Comparison of ENCODE assay signal across 8 cellular contexts in genomic region chr20:63895202-63895885, GRCh38.
A peak's percentile ranks its signal among the peaks of the same experiment; 100 is the strongest.
DNase-seq lines count a peak whose midpoint lies in the region; ATAC-seq and TF ChIP-seq lines count a peak whose summit lies in the region.

No MANE protein-coding gene starts in this region.

- H3K4me3 ChIP-seq in brain microvascular endothelial cell (ENCODE audit: low read depth, low read length) (peak overlapping the region; percentile 64), muscle layer of colon (ENCODE audit: low read depth in 1 of 2, low read length in 2 of 2) (peak overlapping the region; percentile 70 to 77)

- in situ Hi-C loops in brain microvascular endothelial cell (cut with HindIII; ENCODE audit: low pct_ligation_motif_present, low sequenced_read_pairs), result loop anchor here (25.0 kb wide), 1 partner anchor 308 kb away; no protein-coding TSS in a partner anchor

- H3K27ac ChIP-seq in brain microvascular endothelial cell (peak overlapping the region; percentile 48), muscle layer of colon (ENCODE audit: low read depth, low read length) (peak overlapping the region; percentile 82)

- ATAC-seq in HG03280 (IDR thresholded peaks at IDR 0.05; ENCODE audit: unreplicated experiment) (peak; percentile 5), GM21515 (IDR thresholded peaks at IDR 0.05; ENCODE audit: unreplicated experiment) (no peak)

- POLR2A ChIA-PET in HEK293T (lab: Yijun Ruan, JAX), result interaction anchor here (1.0 to 1.8 kb wide), 4 partner anchors 11 to 30 kb away, joined by 3 to 10 read pairs (median 5); partner anchors contain the start of gene TPD52L2

- no peak for TF ChIP-seq CTCF in brain microvascular endothelial cell (IDR thresholded peaks at IDR 0.05; ENCODE audit: low read depth, low read length, missing control alignments)

- H3K27me3 ChIP-seq in brain microvascular endothelial cell (replicated peaks) (no peaks in the 10 kb centered on the region), muscle layer of colon (ENCODE audit: control insufficient read depth in 1 of 2, insufficient read depth in 2 of 2, low read length in 2 of 2) (no peaks in the 10 kb centered on the region)

- peak; percentile 16 to 20 for DNase-seq in NCI-H524 (lab: John Stamatoyannopoulos, UW)
- no peak for DNase-seq in NCI-H524 treated with DMSO at 0.1 percent for 48 hours (lab: John Stamatoyannopoulos, UW)
- no peak for DNase-seq in brain microvascular endothelial cell
- DNase-seq in HEK293T (ENCODE audit: extremely low spot score), result no peak
- no peak for DNase-seq in stimulated activated CD4-positive, alpha-beta T cell treated with anti-CD3 and anti-CD28 coated beads, Interleukin-4, amount 100 ng/mL, for 24 hours

- H3K36me3 ChIP-seq in brain microvascular endothelial cell (replicated peaks), result peaks cover 18% of the 10 kb centered on the region
- H3K36me3 ChIP-seq in muscle layer of colon (ENCODE audit: insufficient read depth, low read length), result peaks cover 6% of the 10 kb centered on the region

- H3K9me3 ChIP-seq in muscle layer of colon (ENCODE audit: low read length), result no peaks in the 10 kb centered on the region

- H3K4me1 ChIP-seq in muscle layer of colon (ENCODE audit: insufficient read depth, low read length), result peaks cover 12% of the 10 kb centered on the region

- CTCF ChIA-PET in HEK293T (lab: Yijun Ruan, JAX), result interaction anchor here (1.1 kb wide), 1 partner anchor 85 kb away, joined by 3 read pairs; no protein-coding TSS in a partner anchor

- H3K9ac ChIP-seq in muscle layer of colon (ENCODE audit: low read length), result peak overlapping the region; percentile 23

TF ChIP-seq in HEK293T, 16 proteins besides CTCF, POLR2A, EP300 and RAD21:
- TF ChIP-seq, protein P1, sequence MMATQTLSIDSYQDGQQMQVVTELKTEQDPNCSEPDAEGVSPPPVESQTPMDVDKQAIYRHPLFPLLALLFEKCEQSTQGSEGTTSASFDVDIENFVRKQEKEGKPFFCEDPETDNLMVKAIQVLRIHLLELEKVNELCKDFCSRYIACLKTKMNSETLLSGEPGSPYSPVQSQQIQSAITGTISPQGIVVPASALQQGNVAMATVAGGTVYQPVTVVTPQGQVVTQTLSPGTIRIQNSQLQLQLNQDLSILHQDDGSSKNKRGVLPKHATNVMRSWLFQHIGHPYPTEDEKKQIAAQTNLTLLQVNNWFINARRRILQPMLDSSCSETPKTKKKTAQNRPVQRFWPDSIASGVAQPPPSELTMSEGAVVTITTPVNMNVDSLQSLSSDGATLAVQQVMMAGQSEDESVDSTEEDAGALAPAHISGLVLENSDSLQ (IDR thresholded peaks at IDR 0.05), result no peak
- TF ChIP-seq LEF1 (IDR thresholded peaks at IDR 0.05; ENCODE audit: borderline replicate concordance), result no peak
- no peak for TF ChIP-seq ARNT (IDR thresholded peaks at IDR 0.05)
- no peak for TF ChIP-seq FOXM1 (IDR thresholded peaks at IDR 0.05; ENCODE audit: borderline replicate concordance)
- no peak for TF ChIP-seq CTBP1 (IDR thresholded peaks at IDR 0.05; ENCODE audit: borderline replicate concordance)
- TF ChIP-seq ELF4 (IDR thresholded peaks at IDR 0.05), result no peak
- no peak for TF ChIP-seq FOXA1 (IDR thresholded peaks at IDR 0.05)
- TF ChIP-seq FOXK2 (IDR thresholded peaks at IDR 0.05), result no peak
- TF ChIP-seq L3MBTL2 (conservative IDR thresholded peaks at IDR 0.05), result no peak
- no peak for TF ChIP-seq SP1 (IDR thresholded peaks at IDR 0.05)
- no peak for TF ChIP-seq ZNF384 (IDR thresholded peaks at IDR 0.05)
- no peak for TF ChIP-seq NFRKB (IDR thresholded peaks at IDR 0.05)
- TF ChIP-seq BHLHE40 (IDR thresholded peaks at IDR 0.05; ENCODE audit: borderline replicate concordance), result no peak
TF ChIP-seq in HEK293T: peak in this region for 0.

Comparison
In these comparisons a context has a peak if more than half of its experiments do, and no peak if none do; other contexts are left out.
1. DNase-seq: peak in NCI-H524 (2 of 2); none in NCI-H524 treated with DMSO at 0.1 percent for 48 hours (single experiment), brain microvascular endothelial cell (single experiment), HEK293T (single experiment) and stimulated activated CD4-positive, alpha-beta T cell treated with anti-CD3 and anti-CD28 coated beads, Interleukin-4, amount 100 ng/mL, for 24 hours (single experiment).